8 cellular contexts compared by ENCODE assay signal in the genomic region with DNA sequence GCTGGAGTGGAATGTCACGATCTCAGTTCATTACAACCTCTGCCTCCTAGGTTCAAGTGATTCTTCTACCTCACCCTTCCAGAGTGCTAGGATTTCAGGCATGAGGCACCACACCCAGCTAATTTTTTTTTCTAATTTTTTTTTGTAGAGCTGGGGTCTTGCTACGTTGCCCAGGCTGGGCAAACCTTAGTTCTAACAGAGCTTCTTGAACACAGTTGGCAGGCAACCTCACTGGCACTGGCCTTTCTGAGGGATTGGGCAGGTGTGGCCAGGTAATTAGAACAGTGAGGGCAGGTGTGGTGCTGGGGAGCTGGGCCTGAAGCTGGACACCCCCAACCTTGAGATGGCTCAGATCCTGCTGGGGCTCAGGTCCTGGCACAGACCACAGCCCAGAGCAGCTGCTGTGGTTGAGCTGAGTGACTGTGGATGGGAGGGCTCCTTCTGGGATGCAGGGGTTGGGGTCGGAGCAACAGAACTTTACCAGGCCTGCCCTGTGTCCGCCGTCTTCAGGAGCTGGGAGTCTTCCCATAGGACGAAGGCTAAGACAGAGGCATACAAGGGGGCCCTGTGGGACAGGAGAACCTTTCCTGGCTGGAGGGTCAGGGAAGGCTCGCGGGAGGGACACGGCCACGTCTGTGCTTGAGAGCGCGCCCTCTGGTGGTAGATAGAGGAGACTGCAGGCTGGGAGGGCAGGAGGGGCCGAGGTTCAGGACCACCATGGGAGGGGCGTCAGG. TPM values are rescaled to one million over a fixed set of nuclear protein-coding genes. Genes with fewer than 3 reads are reported as not detected.
DNase-seq lines count a peak whose midpoint lies in the region; ATAC-seq and TF ChIP-seq lines count a peak whose summit lies in the region.

No MANE protein-coding gene starts in this region.

- no peaks in the 10 kb centered on the region for H3K27me3 Mint-ChIP-seq in activated CD4-positive, alpha-beta T cell treated with anti-CD3 and anti-CD28 coated beads, Interleukin-2, amount 10 ng/mL, durations not matched to agents 24 days and 14 days
- peaks cover 6 to 25% of the 10 kb centered on the region in 2 donors for H3K27me3 Mint-ChIP-seq in natural killer cell treated with Interleukin-12 subunit alpha and Interleukin-12 subunit beta and Interleukin-15 and Interleukin-18, amount 100 ng/mL, for 72 hours

- H3K4me3 Mint-ChIP-seq in activated CD4-positive, alpha-beta T cell treated with anti-CD3 and anti-CD28 coated beads, Interleukin-2, amount 10 ng/mL, durations not matched to agents 24 days and 14 days = no peak overlapping the region
- H3K4me3 Mint-ChIP-seq in natural killer cell treated with Interleukin-12 subunit alpha and Interleukin-12 subunit beta and Interleukin-15 and Interleukin-18, amount 100 ng/mL, for 72 hours = no peak overlapping the region

- peaks cover 5% of the 10 kb centered on the region for H3K4me1 Mint-ChIP-seq in activated CD4-positive, alpha-beta T cell treated with anti-CD3 and anti-CD28 coated beads, Interleukin-2, amount 10 ng/mL, durations not matched to agents 24 days and 14 days
- H3K4me1 Mint-ChIP-seq in natural killer cell treated with Interleukin-12 subunit alpha and Interleukin-12 subunit beta and Interleukin-15 and Interleukin-18, amount 100 ng/mL, for 72 hours (ENCODE audit: low read depth in 2 of 2) = peaks cover 8 to 11% of the 10 kb centered on the region in 2 donors

- CTCF ChIA-PET in HEK293T (lab: Yijun Ruan, JAX) = interaction anchor here (0.6 to 2.4 kb wide), 17 partner anchors 12 to 519 kb away, joined by 3 to 13 read pairs (median 4); partner anchors contain the start of gene COL26A1

- H3K9me3 Mint-ChIP-seq in activated CD4-positive, alpha-beta T cell treated with anti-CD3 and anti-CD28 coated beads, Interleukin-2, amount 10 ng/mL, durations not matched to agents 24 days and 14 days = peaks cover 12% of the 10 kb centered on the region
- no peaks in the 10 kb centered on the region for H3K9me3 Mint-ChIP-seq in natural killer cell treated with Interleukin-12 subunit alpha and Interleukin-12 subunit beta and Interleukin-15 and Interleukin-18, amount 100 ng/mL, for 72 hours

- H3K4me3 ChIP-seq in AG09309 (ENCODE audit: control insufficient read depth, low read depth, low read length) = no peak overlapping the region

- H3K27ac Mint-ChIP-seq in activated CD4-positive, alpha-beta T cell treated with anti-CD3 and anti-CD28 coated beads, Interleukin-2, amount 10 ng/mL, durations not matched to agents 24 days and 14 days = no peak overlapping the region
- H3K27ac Mint-ChIP-seq in natural killer cell treated with Interleukin-12 subunit alpha and Interleukin-12 subunit beta and Interleukin-15 and Interleukin-18, amount 100 ng/mL, for 72 hours = no peak overlapping the region

- DNase-seq in AG09309 (ENCODE audit: low read depth) (no peak), HEK293T (ENCODE audit: extremely low spot score) (peak; percentile 86), NCI-H2029 treated with DMSO at 0.1 percent for 48 hours (lab: John Stamatoyannopoulos, UW) (no peak), HCEC 1CT (no peak), SHP77 treated with DMSO at 0.1 percent for 48 hours (lab: John Stamatoyannopoulos, UW) (no peak)
- DNase-seq in activated CD4-positive, alpha-beta T cell treated with anti-CD3 and anti-CD28 coated beads, Interleukin-2, amount 10 ng/mL, durations not matched to agents 24 days and 14 days = peak; percentile 81
- peak; percentile 22 for DNase-seq in effector CD4-positive, alpha-beta T cell
- DNase-seq in natural killer cell treated with Interleukin-12 subunit alpha and Interleukin-12 subunit beta and Interleukin-15 and Interleukin-18, amount 100 ng/mL, for 72 hours (ENCODE audit: low spot score) = no peak

- intact Hi-C loops in activated CD4-positive, alpha-beta T cell treated with anti-CD3 and anti-CD28 coated beads, Interleukin-2, amount 10 ng/mL, durations not matched to agents 24 days and 14 days (cut with micrococcal nuclease) = loop anchor here (1.0 kb wide), 1 partner anchor 47 kb away; no protein-coding TSS in a partner anchor

- TF ChIP-seq CTCF in AG09309 (IDR thresholded peaks at IDR 0.05; ENCODE audit: control insufficient read depth, insufficient read depth, low read depth, low read length, missing control alignments) = peak; percentile 91

- POLR2A ChIA-PET in HEK293T (lab: Yijun Ruan, JAX) = interaction anchor here (0.8 to 0.9 kb wide), 2 partner anchors 89 to 90 kb away, joined by 3 read pairs; partner anchors contain the start of gene IFT22

- ATAC-seq in natural killer cell treated with Interleukin-12 subunit alpha and Interleukin-12 subunit beta and Interleukin-15 and Interleukin-18, amount 100 ng/mL, for 72 hours = peak; percentile 43 to 68

- H3K36me3 Mint-ChIP-seq in activated CD4-positive, alpha-beta T cell treated with anti-CD3 and anti-CD28 coated beads, Interleukin-2, amount 10 ng/mL, durations not matched to agents 24 days and 14 days (ENCODE audit: low read depth) = no peaks in the 10 kb centered on the region
- H3K36me3 Mint-ChIP-seq in natural killer cell treated with Interleukin-12 subunit alpha and Interleukin-12 subunit beta and Interleukin-15 and Interleukin-18, amount 100 ng/mL, for 72 hours = peaks cover 5% of the 10 kb centered on the region

TF ChIP-seq in HEK293T, 16 proteins besides CTCF, POLR2A, EP300 and RAD21:
- TF ChIP-seq ZNF384 (IDR thresholded peaks at IDR 0.05) (no peak), L3MBTL2 (conservative IDR thresholded peaks at IDR 0.05) (no peak)

RNA-seq across cellular contexts. Expression of gene COL26A1, which starts 48.2 kb away (rescaled TPM):
- not detected in 2 replicates for total RNA-seq in activated CD4-positive, alpha-beta T cell treated with anti-CD3 and anti-CD28 coated beads, Interleukin-2, amount 10 ng/mL, durations not matched to agents 24 days and 14 days
- not detected for total RNA-seq in natural killer cell treated with Interleukin-12 subunit alpha and Interleukin-12 subunit beta and Interleukin-15 and Interleukin-18, amount 100 ng/mL, for 72 hours

Comparison
In these comparisons a context has a peak if more than half of its experiments do, and no peak if none do; other contexts are left out.
1. DNase-seq: peak in HEK293T (single experiment), activated CD4-positive, alpha-beta T cell treated with anti-CD3 and anti-CD28 coated beads, Interleukin-2, amount 10 ng/mL, durations not matched to agents 24 days and 14 days (single experiment) and effector CD4-positive, alpha-beta T cell (single experiment); none in AG09309 (single experiment), natural killer cell treated with Interleukin-12 subunit alpha and Interleukin-12 subunit beta and Interleukin-15 and Interleukin-18, amount 100 ng/mL, for 72 hours (single experiment), NCI-H2029 treated with DMSO at 0.1 percent for 48 hours (single experiment), HCEC 1CT (single experiment) and SHP77 treated with DMSO at 0.1 percent for 48 hours (single experiment).